17 cellular contexts compared by ENCODE assay signal in the genomic region with DNA sequence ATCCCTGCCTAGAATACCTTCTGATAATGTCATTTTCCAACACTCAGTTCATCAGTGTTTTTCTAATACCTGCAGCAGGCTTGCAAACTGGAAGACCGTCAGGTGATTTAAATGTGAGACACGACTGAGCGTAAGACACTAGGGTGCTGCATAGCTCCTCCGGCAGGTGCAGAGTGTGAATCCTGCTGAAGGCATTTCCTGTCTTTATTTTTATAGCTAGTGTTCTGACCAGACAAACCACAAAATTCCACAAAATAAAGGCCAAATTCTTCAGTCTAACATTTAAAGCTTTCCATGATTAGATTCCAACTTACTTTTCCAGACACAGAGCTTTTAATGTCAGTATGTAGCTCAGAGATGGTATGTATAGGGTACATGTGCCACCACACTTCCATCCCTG.
DNase-seq lines count a peak whose midpoint lies in the region; ATAC-seq and TF ChIP-seq lines count a peak whose summit lies in the region.
"Had no signal": no experiment of that assay in that cellular context is flagged by ENCODE, and none has a peak within 500 bp of the region (broad histone marks: within the 10 kb centered on the region; RNA-seq: fewer than 3 reads in every experiment).

No MANE protein-coding gene starts in this region.

- 2% methylated on average over 4 of the region's 4 CpGs for WGBS in mammary epithelial cell (ENCODE audit: low coverage, missing lambda C conversion rate)
- 82% methylated on average over 4 of the region's 4 CpGs for WGBS in esophagus muscularis mucosa

- H3K4me3 ChIP-seq in AG04450 (ENCODE audit: low read depth, low read length) (no peak overlapping the region), mammary epithelial cell (replicated peaks in 1 of 3; ENCODE audit: insufficient read depth in 1 of 3, low read depth in 2 of 3, low read length in 3 of 3) (no peak overlapping the region), kidney epithelial cell (ENCODE audit: low read depth, low read length) (no peak overlapping the region), esophagus muscularis mucosa (no peak overlapping the region)
- H3K4me3 ChIP-seq: hepatocyte, K562, thoracic aorta had no signal

- H3K27ac Mint-ChIP-seq in activated naive CD4-positive, alpha-beta T cell treated with anti-CD3 and anti-CD28 coated beads for 36 hours = no peak overlapping the region
- H3K27ac Mint-ChIP-seq: activated CD4-positive, alpha-beta T cell treated with anti-CD3 and anti-CD28 coated beads, Interleukin-2, amount 10 ng/mL, durations not matched to agents 24 days and 14 days had no signal

- no peaks in the 10 kb centered on the region for H3K36me3 Mint-ChIP-seq in activated naive CD4-positive, alpha-beta T cell treated with anti-CD3 and anti-CD28 coated beads for 36 hours (ENCODE audit: low read depth)

- H3K4me1 ChIP-seq in mammary epithelial cell (ENCODE audit: insufficient read depth, low read length) (peaks cover 37% of the 10 kb centered on the region), esophagus muscularis mucosa (peaks cover 0 to 15% (median 9%) of the 10 kb centered on the region in 4 donors)

- TF ChIP-seq EP300 in esophagus muscularis mucosa (IDR thresholded peaks at IDR 0.05) = no peak

- in situ Hi-C loops in mammary epithelial cell (cut with MboI; ENCODE audit: low sequenced_read_pairs in 2 of 2) = no loop called here

- H3K27ac ChIP-seq in AG04450 (ENCODE audit: low read depth, low read length) (peak overlapping the region; percentile 55), mammary epithelial cell (ENCODE audit: insufficient read depth, low read depth, low read length) (no peak overlapping the region), esophagus muscularis mucosa (replicated peaks in 1 of 4) (no peak overlapping the region)
- H3K27ac ChIP-seq: hepatocyte, thoracic aorta had no signal

- no peaks in the 10 kb centered on the region for H4K20me1 ChIP-seq in mammary epithelial cell (ENCODE audit: insufficient read depth, low read length)

- POLR2A ChIA-PET in AG04450 (lab: Yijun Ruan, JAX) = interaction anchor here (0.6 to 1.5 kb wide), 4 partner anchors 11 to 71 kb away, joined by 3 to 8 read pairs (median 4); a partner anchor contains a TSS

- no peak overlapping the region for H3K9ac ChIP-seq in mammary epithelial cell (ENCODE audit: insufficient read depth, low read length)

- peaks cover 11% of the 10 kb centered on the region for H3K27me3 Mint-ChIP-seq in activated naive CD4-positive, alpha-beta T cell treated with anti-CD3 and anti-CD28 coated beads for 36 hours (ENCODE audit: low read depth)

- CTCF ChIA-PET in AG04450 (lab: Charles Lee) (interaction anchor here (0.5 to 1.5 kb wide), 3 partner anchors 8 to 306 kb away, joined by 3 to 4 read pairs (median 3); no protein-coding TSS in a partner anchor), mammary epithelial cell (lab: Charles Lee; ENCODE audit: low non-redundant PET) (interaction anchor here (0.6 kb wide), 1 partner anchor 751 kb away, joined by 10 read pairs; no protein-coding TSS in a partner anchor)
- CTCF ChIA-PET in activated naive CD4-positive, alpha-beta T cell treated with anti-CD3 and anti-CD28 coated beads for 36 hours (lab: Charles Lee) = interaction anchor here (1.0 kb wide), 1 partner anchor 13 kb away, joined by 3 read pairs; no protein-coding TSS in a partner anchor

- H3K4me2 ChIP-seq in mammary epithelial cell (ENCODE audit: insufficient read depth, low read depth, low read length) = peak overlapping the region; percentile 34
- H3K4me2 ChIP-seq: hepatocyte had no signal

- TF ChIP-seq CTCF in AG04450 (IDR thresholded peaks at IDR 0.05; ENCODE audit: low read depth, low read length) (no peak), mammary epithelial cell (conservative IDR thresholded peaks at IDR 0.05 in 1 of 2, IDR thresholded peaks at IDR 0.05 in 1 of 2; ENCODE audit: extremely low read depth in 1 of 2, insufficient read depth in 1 of 2, low read depth in 1 of 2, low read length in 2 of 2) (no peak), kidney epithelial cell (IDR thresholded peaks at IDR 0.05; ENCODE audit: insufficient read depth, low read length, poor library complexity, severe bottlenecking) (no peak), esophagus muscularis mucosa (IDR thresholded peaks at IDR 0.05) (no peak)

- H3K9me3 Mint-ChIP-seq in activated naive CD4-positive, alpha-beta T cell treated with anti-CD3 and anti-CD28 coated beads for 36 hours = no peaks in the 10 kb centered on the region
- H3K9me3 Mint-ChIP-seq: activated CD4-positive, alpha-beta T cell treated with anti-CD3 and anti-CD28 coated beads, Interleukin-2, amount 10 ng/mL, durations not matched to agents 24 days and 14 days had no signal

- H3K9me3 ChIP-seq in AG04450 (ENCODE audit: control insufficient read depth, insufficient read depth, low read length) = no peaks in the 10 kb centered on the region
- H3K9me3 ChIP-seq in mammary epithelial cell (replicated peaks; ENCODE audit: insufficient read depth, low read length) = no peaks in the 10 kb centered on the region
- no peaks in the 10 kb centered on the region for H3K9me3 ChIP-seq in esophagus muscularis mucosa
- H3K9me3 ChIP-seq: thoracic aorta had no signal

- no peak for TF ChIP-seq POLR2A in esophagus muscularis mucosa (IDR thresholded peaks at IDR 0.05; ENCODE audit: low read depth)

- H2AFZ ChIP-seq in mammary epithelial cell (ENCODE audit: low read depth, low read length) = peak overlapping the region; percentile 27
- H2AFZ ChIP-seq: hepatocyte had no signal

- no peaks in the 10 kb centered on the region for H3K79me2 ChIP-seq in mammary epithelial cell (ENCODE audit: insufficient read depth, low read length)
- H3K79me2 ChIP-seq: hepatocyte had no signal

- H3K4me1 Mint-ChIP-seq in activated naive CD4-positive, alpha-beta T cell treated with anti-CD3 and anti-CD28 coated beads for 36 hours (ENCODE audit: low read depth) = peaks cover 12% of the 10 kb centered on the region

- H3K36me3 ChIP-seq in mammary epithelial cell (ENCODE audit: insufficient read depth, low read length) (no peaks in the 10 kb centered on the region), kidney epithelial cell (ENCODE audit: control insufficient read depth, insufficient read depth, low read length) (no peaks in the 10 kb centered on the region), esophagus muscularis mucosa (no peaks in the 10 kb centered on the region)
- H3K36me3 ChIP-seq: thoracic aorta had no signal

- H3K4me3 Mint-ChIP-seq in activated naive CD4-positive, alpha-beta T cell treated with anti-CD3 and anti-CD28 coated beads for 36 hours = no peak overlapping the region
- H3K4me3 Mint-ChIP-seq: activated CD4-positive, alpha-beta T cell treated with anti-CD3 and anti-CD28 coated beads, Interleukin-2, amount 10 ng/mL, durations not matched to agents 24 days and 14 days had no signal

- DNase-seq in AG04450 (ENCODE audit: low read depth, low spot score) = peak; percentile 67
- DNase-seq in HT1080 (ENCODE audit: low read depth) = peak; percentile 87
- DNase-seq in mammary epithelial cell = peak; percentile 61
- DNase-seq in kidney epithelial cell (ENCODE audit: low read depth) = peak; percentile 67
- no peak for DNase-seq in activated naive CD4-positive, alpha-beta T cell treated with anti-CD3 and anti-CD28 coated beads for 36 hours
- no peak for DNase-seq in NCI-H2029 (lab: John Stamatoyannopoulos, UW)
- no peak for DNase-seq in esophagus muscularis mucosa (ENCODE audit: extremely low spot score)
- DNase-seq: activated CD4-positive, alpha-beta T cell treated with anti-CD3 and anti-CD28 coated beads, Interleukin-2, amount 10 ng/mL, durations not matched to agents 24 days and 14 days; aorta; effector memory CD4-positive, alpha-beta T cell; NCI-H526; occipital lobe; RPMI8226 had no signal

- H3K27me3 ChIP-seq in AG04450 (ENCODE audit: control insufficient read depth, insufficient read depth, low read length) (no peaks in the 10 kb centered on the region), mammary epithelial cell (ENCODE audit: insufficient read depth, low read length) (no peaks in the 10 kb centered on the region), kidney epithelial cell (ENCODE audit: control insufficient read depth, insufficient read depth, low read length) (no peaks in the 10 kb centered on the region), esophagus muscularis mucosa (no peaks in the 10 kb centered on the region)
- H3K27me3 ChIP-seq: hepatocyte had no signal

- intact Hi-C loops in mammary epithelial cell (cut with micrococcal nuclease) = loop anchor here (10.0 kb wide), 1 partner anchor 177 kb away; no protein-coding TSS in a partner anchor
- intact Hi-C loops in activated naive CD4-positive, alpha-beta T cell treated with anti-CD3 and anti-CD28 coated beads for 36 hours (cut with micrococcal nuclease) = no loop called here
- intact Hi-C loops in esophagus muscularis mucosa (cut with DNase I) = no loop called here

- BruUV-seq in mammary epithelial cell (replicated peaks; lab: Mats Ljungman, UMichigan) = no TSS peak

- no peak for ATAC-seq in HG03097 (IDR thresholded peaks at IDR 0.05; ENCODE audit: low FRiP score, unreplicated experiment)
- ATAC-seq: K562 had no signal

- dilution Hi-C loops in mammary epithelial cell (cut with HindIII; ENCODE audit: low sequenced_read_pairs) = no loop called here

Comparison
In these comparisons a context has a peak if more than half of its experiments do, and no peak if none do; other contexts are left out.
1. DNase-seq: peak in AG04450 (single experiment), HT1080 (single experiment), mammary epithelial cell (single experiment) and kidney epithelial cell (single experiment); none in activated naive CD4-positive, alpha-beta T cell treated with anti-CD3 and anti-CD28 coated beads for 36 hours (single experiment), NCI-H2029 (single experiment) and esophagus muscularis mucosa (single experiment).